2 cellular contexts compared by ENCODE assay signal in genomic region chr18:371616-371998, GRCh38.
TF ChIP-seq lines count a peak whose summit lies in the region.

No MANE protein-coding gene starts in this region.

TF ChIP-seq in GM23338, 12 proteins besides CTCF, POLR2A, EP300 and RAD21:
- TF ChIP-seq EZH2phosphoT487 (IDR thresholded peaks at IDR 0.05; ENCODE audit: unreplicated experiment) (no peak), JUNB (IDR thresholded peaks at IDR 0.05; ENCODE audit: unreplicated experiment) (no peak), EZH2 (IDR thresholded peaks at IDR 0.05; ENCODE audit: low read depth, unreplicated experiment) (no peak), ZNF331 (CRISPR knock-in tag; IDR thresholded peaks at IDR 0.05; ENCODE audit: low read depth) (no peak), ETS1 (IDR thresholded peaks at IDR 0.05) (no peak), ZNF114 (CRISPR knock-in tag; IDR thresholded peaks at IDR 0.05) (no peak), REST (IDR thresholded peaks at IDR 0.05; ENCODE audit: unreplicated experiment) (no peak), NANOG (IDR thresholded peaks at IDR 0.05; ENCODE audit: borderline replicate concordance) (no peak), POLR2AphosphoS5 (IDR thresholded peaks at IDR 0.05; ENCODE audit: low read depth) (no peak), STAT1 (IDR thresholded peaks at IDR 0.05; ENCODE audit: unreplicated experiment) (no peak), ZNF462 (CRISPR knock-in tag; IDR thresholded peaks at IDR 0.05) (no peak), CREB1 (CRISPR knock-in tag; IDR thresholded peaks at IDR 0.05; ENCODE audit: low read depth) (no peak)
TF ChIP-seq in GM23338: peak in this region for 0.

TF ChIP-seq in endothelial cell of umbilical vein, 7 proteins besides CTCF, POLR2A, EP300 and RAD21:
- TF ChIP-seq FOS (IDR thresholded peaks at IDR 0.05; ENCODE audit: borderline replicate concordance, insufficient read depth, low read length) (no peak), EZH2 (IDR thresholded peaks at IDR 0.05; ENCODE audit: borderline replicate concordance, low read depth, low read length, severe bottlenecking) (no peak), JUN (IDR thresholded peaks at IDR 0.05; ENCODE audit: borderline replicate concordance, insufficient read depth, insufficient read length, low read depth) (no peak), GATA2 (IDR thresholded peaks at IDR 0.05; ENCODE audit: insufficient read depth, insufficient read length, low read depth, low read length) (no peak)
